Comparison of ENCODE assay signal across 9 cellular contexts in the genomic region with DNA sequence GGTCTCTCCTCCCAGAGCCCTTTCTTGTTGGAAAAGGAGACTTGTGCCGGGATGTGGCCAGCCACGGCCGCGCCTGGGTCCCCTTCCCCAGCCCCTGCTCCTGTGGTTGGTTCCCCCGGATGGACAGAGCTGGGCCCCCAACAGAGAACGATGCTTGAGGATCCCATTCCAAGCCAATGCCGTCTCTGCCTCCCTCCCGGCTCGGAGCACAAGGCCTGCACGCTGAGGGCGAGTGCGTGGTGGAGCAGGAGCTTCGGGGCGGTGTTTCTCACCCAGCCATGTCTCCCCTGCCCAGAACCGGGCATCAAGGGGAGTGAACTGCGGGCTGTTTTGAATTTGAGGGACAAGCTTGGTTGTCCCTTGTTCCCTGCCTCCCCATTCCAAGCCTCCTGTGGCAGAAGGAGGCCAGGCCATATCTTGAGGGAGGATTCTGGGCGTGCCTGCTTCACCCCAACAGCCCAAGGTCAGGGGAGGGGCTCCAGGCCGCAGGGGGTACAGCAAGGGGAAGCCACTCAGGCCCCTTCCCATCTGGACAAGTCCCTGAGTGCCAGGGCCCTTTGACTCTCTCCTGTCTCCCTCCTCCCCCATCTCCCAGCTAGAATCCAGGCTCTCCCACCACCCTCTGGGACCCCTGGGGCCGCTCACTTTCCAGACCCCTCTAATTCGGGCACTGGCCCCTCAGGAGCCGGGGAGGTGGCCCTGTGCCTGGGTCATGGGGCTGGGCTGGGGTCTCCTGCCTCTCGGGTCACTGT. TPM values are rescaled to one million over a fixed set of nuclear protein-coding genes. Genes with fewer than 3 reads are reported as not detected.
DNase-seq lines count a peak whose midpoint lies in the region; ATAC-seq and TF ChIP-seq lines count a peak whose summit lies in the region.
"Had no signal": no experiment of that assay in that cellular context is flagged by ENCODE, and none has a peak within 500 bp of the region (broad histone marks: within the 10 kb centered on the region; RNA-seq: fewer than 3 reads in every experiment).

No MANE protein-coding gene starts in this region.

- no peak for DNase-seq in left ventricle myocardium inferior
- DNase-seq in cardiac septum (ENCODE audit: low spot score): no peak
- DNase-seq in cardiac fibroblast (ENCODE audit: low read depth in 2 of 2): no peak
- DNase-seq: NCI-H524 had no signal

- no peaks in the 10 kb centered on the region for H3K36me3 ChIP-seq in left ventricle myocardium inferior
- H3K36me3 ChIP-seq in muscle layer of duodenum (ENCODE audit: control insufficient read depth in 1 of 2, insufficient read depth in 2 of 2, low read length in 2 of 2): no peaks in the 10 kb centered on the region
- no peaks in the 10 kb centered on the region for H3K36me3 ChIP-seq in urinary bladder (ENCODE audit: insufficient read depth)

- TF ChIP-seq CTCF in left ventricle myocardium inferior (IDR thresholded peaks at IDR 0.05; ENCODE audit: borderline replicate concordance): no peak
- TF ChIP-seq CTCF in cardiac fibroblast (IDR thresholded peaks at IDR 0.05; ENCODE audit: low read depth, low read length): no peak

- H3K4me3 ChIP-seq in left ventricle myocardium inferior (peak overlapping the region; percentile 15), cardiac fibroblast (replicated peaks in 1 of 2; ENCODE audit: low read depth in 2 of 2, low read length in 2 of 2) (peak overlapping the region; percentile 8 to 30), muscle layer of duodenum (ENCODE audit: low read depth in 1 of 2, low read length in 2 of 2) (peak overlapping the region in 1 of 2 donors; percentile 23), urinary bladder (ENCODE audit: low read depth, low read length) (no peak overlapping the region)

- no peaks in the 10 kb centered on the region for H3K9me3 ChIP-seq in left ventricle myocardium inferior (replicated peaks)
- H3K9me3 ChIP-seq in muscle layer of duodenum (ENCODE audit: control insufficient read depth in 1 of 2, low read length in 2 of 2): no peaks in the 10 kb centered on the region

- H3K27me3 ChIP-seq in left ventricle myocardium inferior (ENCODE audit: low read depth) (no peaks in the 10 kb centered on the region), muscle layer of duodenum (ENCODE audit: low read depth, low read length) (no peaks in the 10 kb centered on the region)

- H3K4me1 ChIP-seq in left ventricle myocardium inferior: peaks cover 47% of the 10 kb centered on the region
- H3K4me1 ChIP-seq in muscle layer of duodenum (ENCODE audit: control insufficient read depth in 1 of 2, insufficient read depth in 2 of 2, low read length in 2 of 2): peaks cover 9 to 20% of the 10 kb centered on the region in 2 donors
- no peaks in the 10 kb centered on the region for H3K4me1 ChIP-seq in urinary bladder (ENCODE audit: insufficient read depth)

- ATAC-seq in HG03520 (IDR thresholded peaks at IDR 0.05; ENCODE audit: unreplicated experiment) (no peak), GM21381 (IDR thresholded peaks at IDR 0.05; ENCODE audit: unreplicated experiment) (no peak), HG03460 (IDR thresholded peaks at IDR 0.05; ENCODE audit: unreplicated experiment) (no peak)

- intact Hi-C loops in left ventricle myocardium inferior (cut with micrococcal nuclease): no loop called here
- intact Hi-C loops in cardiac septum (cut with DNase I): no loop called here

- 75% methylated on average over 22 of the region's 22 CpGs for WGBS in urinary bladder

- H3K27ac ChIP-seq in left ventricle myocardium inferior (replicated peaks) (peak overlapping the region; percentile 78), muscle layer of duodenum (ENCODE audit: low read length) (peak overlapping the region; percentile 89), urinary bladder (ENCODE audit: low read depth) (peak overlapping the region; percentile 82)

RNA-seq across cellular contexts. Expression of gene SOCS3, which starts 43.6 kb away (rescaled TPM):
- total RNA-seq in left ventricle myocardium inferior: 9.5 TPM
- total RNA-seq in cardiac septum: 49.9 TPM
- 16.5 TPM for total RNA-seq in urinary bladder
- polyA plus RNA-seq in urinary bladder: 152 TPM
